1 cellular context compared by ENCODE assay signal in genomic region chr21:44817914-44818635, GRCh38.
TF ChIP-seq lines count a peak whose summit lies in the region.

SUMO3 (minus strand) TSS chr21:44818062; CDS start chr21:44817968, 94 bp downstream.

TF ChIP-seq in GM12878, 131 proteins besides CTCF, POLR2A, EP300 and RAD21 (continued from another document and continues in another):
- TF ChIP-seq ATF3 (IDR thresholded peaks at IDR 0.05; ENCODE audit: borderline replicate concordance, extremely low read depth, low read depth, low read length), result peak; percentile 79; the same call in 1 of the 2 replicates
- TF ChIP-seq PML (IDR thresholded peaks at IDR 0.05; ENCODE audit: low read length), result no peak
- TF ChIP-seq E2F8 (IDR thresholded peaks at IDR 0.05; ENCODE audit: low read depth, partially characterized antibody), result no peak
- TF ChIP-seq STAT3 (IDR thresholded peaks at IDR 0.05; ENCODE audit: low read depth, low read length), result no peak
- no peak for TF ChIP-seq PKNOX1 (IDR thresholded peaks at IDR 0.05)
- TF ChIP-seq NR2F1 (conservative IDR thresholded peaks at IDR 0.05), result peak; percentile 87
- no peak for TF ChIP-seq SMAD5 (IDR thresholded peaks at IDR 0.05; ENCODE audit: low read depth)
- no peak for TF ChIP-seq CBFB (IDR thresholded peaks at IDR 0.05; ENCODE audit: low read depth)
- peak; percentile 89 for TF ChIP-seq BACH1 (IDR thresholded peaks at IDR 0.05; ENCODE audit: borderline replicate concordance)
- TF ChIP-seq ETV6 (conservative IDR thresholded peaks at IDR 0.05 in 1 of 2, IDR thresholded peaks at IDR 0.05 in 1 of 2; ENCODE audit: borderline replicate concordance in 1 of 2, low read depth in 1 of 2), result no peak
- peak; percentile 35; the same call in 1 of the 3 replicates for TF ChIP-seq POU2F2 (IDR thresholded peaks at IDR 0.05; ENCODE audit: borderline replicate concordance, low read depth, low read length)
- TF ChIP-seq SUZ12 (IDR thresholded peaks at IDR 0.05; ENCODE audit: unreplicated experiment), result no peak
- TF ChIP-seq ATF7 (IDR thresholded peaks at IDR 0.05; ENCODE audit: low read depth), result no peak
- no peak for TF ChIP-seq FOXM1 (IDR thresholded peaks at IDR 0.05; ENCODE audit: low read depth, low read length)
- no peak for TF ChIP-seq ZBTB33 (IDR thresholded peaks at IDR 0.05)
- TF ChIP-seq CBX5 (IDR thresholded peaks at IDR 0.05; ENCODE audit: low read depth), result no peak
- no peak for TF ChIP-seq SUPT20H (IDR thresholded peaks at IDR 0.05; ENCODE audit: borderline replicate concordance, control insufficient read depth, low read depth, low read length)
- no peak for TF ChIP-seq MYB (IDR thresholded peaks at IDR 0.05; ENCODE audit: borderline replicate concordance, low read depth, low read length)
- no peak for TF ChIP-seq E2F4 (IDR thresholded peaks at IDR 0.05; ENCODE audit: low read depth, low read length)
- TF ChIP-seq MYC (IDR thresholded peaks at IDR 0.05; ENCODE audit: insufficient read depth, insufficient read length, insufficient replicate concordance, low read length, severe bottlenecking), result no peak
- TF ChIP-seq HCFC1 (IDR thresholded peaks at IDR 0.05; ENCODE audit: low read length), result peak; percentile 29; the same call in 1 of the 2 replicates
- 0 out of 2 replicates have a peak, but pooled peaks have one; percentile 36 for TF ChIP-seq IRF3 (IDR thresholded peaks at IDR 0.05)
- no peak for TF ChIP-seq PBX3 (IDR thresholded peaks at IDR 0.05; ENCODE audit: insufficient replicate concordance, low read depth, low read length)
- TF ChIP-seq KDM1A (IDR thresholded peaks at IDR 0.05; ENCODE audit: borderline replicate concordance), result no peak
- no peak for TF ChIP-seq EZH2 (IDR thresholded peaks at IDR 0.05; ENCODE audit: borderline replicate concordance, control insufficient read depth, low read depth, low read length)
- TF ChIP-seq PRDM15 (CRISPR knock-in tag; IDR thresholded peaks at IDR 0.05), result peak; percentile 14; the same call in 1 of the 2 replicates
- no peak for TF ChIP-seq RUNX3 (IDR thresholded peaks at IDR 0.05; ENCODE audit: low read length)
- no peak for TF ChIP-seq ZZZ3 (IDR thresholded peaks at IDR 0.05; ENCODE audit: control insufficient read depth, insufficient read length, low read depth)
- no peak for TF ChIP-seq ZNF384 (IDR thresholded peaks at IDR 0.05; ENCODE audit: borderline replicate concordance, low read depth, low read length)
- no peak for TF ChIP-seq NBN (IDR thresholded peaks at IDR 0.05)
- no peak for TF ChIP-seq ZNF622 (IDR thresholded peaks at IDR 0.05)
- no peak for TF ChIP-seq YBX1 (IDR thresholded peaks at IDR 0.05)
- TF ChIP-seq ZNF274 (IDR thresholded peaks at IDR 0.05; ENCODE audit: insufficient read depth, insufficient read length), result no peak
- TF ChIP-seq RAD51 (IDR thresholded peaks at IDR 0.05), result no peak
- TF ChIP-seq RELA (IDR thresholded peaks at IDR 0.05; ENCODE audit: borderline replicate concordance, partially characterized antibody), result peak; percentile 85
- TF ChIP-seq GABPA (IDR thresholded peaks at IDR 0.05; ENCODE audit: low read depth), result no peak
- TF ChIP-seq NR2C2 (IDR thresholded peaks at IDR 0.05; ENCODE audit: borderline replicate concordance, control insufficient read depth, insufficient read length, low read depth), result no peak
- TF ChIP-seq EGR1 (IDR thresholded peaks at IDR 0.05; ENCODE audit: borderline replicate concordance in 1 of 2, low read depth in 2 of 2, low read length in 2 of 2), result no peak
- no peak; the same call in 1 of the 2 replicates for TF ChIP-seq ZBTB11 (CRISPR knock-in tag; IDR thresholded peaks at IDR 0.05)
- TF ChIP-seq ZNF24 (IDR thresholded peaks at IDR 0.05), result 0 out of 2 replicates have a peak, but pooled peaks have one; percentile 30
- no peak for TF ChIP-seq MEF2B (IDR thresholded peaks at IDR 0.05; ENCODE audit: partially characterized antibody, poor library complexity, severe bottlenecking)
- no peak for TF ChIP-seq MLLT1 (IDR thresholded peaks at IDR 0.05)
